In genomic region chr3:123706871-123707270, GRCh38 we compare ENCODE assay signal across 23 cellular contexts.
DNase-seq lines count a peak whose midpoint lies in the region; ATAC-seq, FAIRE-seq and TF ChIP-seq lines count a peak whose summit lies in the region.
"Had no signal": no experiment of that assay in that cellular context is flagged by ENCODE, and none has a peak within 500 bp of the region (broad histone marks: within the 10 kb centered on the region; RNA-seq: fewer than 3 reads in every experiment).

No MANE protein-coding gene starts in this region.

- no peak overlapping the region for H4K91ac ChIP-seq in IMR-90 (ENCODE audit: insufficient read depth, low read depth, low read length)

- intact Hi-C loops in IMR-90 (cut with micrococcal nuclease) = no loop called here
- intact Hi-C loops in testis (cut with DNase I; ENCODE audit: low total_unique reads) = no loop called here

- H4K8ac ChIP-seq in IMR-90 (ENCODE audit: low read depth in 2 of 2, low read length in 2 of 2) = no peak overlapping the region

- peak; percentile 26 for DNase-seq in IMR-90
- DNase-seq in astrocyte (ENCODE audit: low read depth) = peak; percentile 38
- DNase-seq in kidney tubule cell (ENCODE audit: low spot score) = peak; percentile 11
- DNase-seq in testis = peak; percentile 65
- no peak for DNase-seq in central memory CD4-positive, alpha-beta T cell
- no peak for DNase-seq in coronary artery (ENCODE audit: low spot score)
- DNase-seq in hypothalamus (lab: John Stamatoyannopoulos, UW) = no peak
- DNase-seq: CD4-positive, alpha-beta memory T cell; DMS153; GM23248; HCEC 1CT; MV-4-11; NCI-H1417; NCI-H187 treated with DMSO at 0.1 percent for 48 hours; NCI-H2227 treated with DMSO at 0.1 percent for 48 hours; NCI-H510A treated with DMSO at 0.1 percent for 48 hours; NCI-H774; OCI-M1; RPMI8226; SHP77 treated with DMSO at 0.1 percent for 48 hours had no signal

- peaks cover 14% of the 10 kb centered on the region for H3K36me3 Mint-ChIP-seq in astrocyte (ENCODE audit: low read depth, unreplicated experiment)
- H3K36me3 Mint-ChIP-seq: CD4-positive, alpha-beta memory T cell had no signal

- no peaks in the 10 kb centered on the region for H3K27me3 ChIP-seq in IMR-90 (ENCODE audit: control insufficient read depth, insufficient read depth, low read length)
- H3K27me3 ChIP-seq in astrocyte (ENCODE audit: insufficient read depth, low read length) = no peaks in the 10 kb centered on the region
- no peaks in the 10 kb centered on the region for H3K27me3 ChIP-seq in testis
- H3K27me3 ChIP-seq: BLaER1 had no signal

- ATAC-seq in IMR-90 (ENCODE audit: low read depth) = no peak

- H2BK120ac ChIP-seq in IMR-90 (ENCODE audit: low read depth, low read length) = no peak overlapping the region

- no peak for FAIRE-seq in astrocyte (lab: Jason Lieb, UNC)
- FAIRE-seq: GM12891, GM19239 had no signal

- H3K14ac ChIP-seq in IMR-90 (replicated peaks; ENCODE audit: low read depth, low read length) = no peak overlapping the region

- H2AFZ ChIP-seq in IMR-90 (replicated peaks; ENCODE audit: low read length, poor library complexity) (no peak overlapping the region), astrocyte (ENCODE audit: low read depth, low read length) (no peak overlapping the region)
- H2AFZ ChIP-seq: GM23248 had no signal

- no peak overlapping the region for H3K4ac ChIP-seq in IMR-90 (ENCODE audit: low read depth, low read length)

- no peak overlapping the region for H3K18ac ChIP-seq in IMR-90 (ENCODE audit: low read depth, low read length)

- no peak overlapping the region for H2AK5ac ChIP-seq in IMR-90 (ENCODE audit: low read depth, low read length)

- no peaks in the 10 kb centered on the region for H3K9me3 ChIP-seq in IMR-90 (ENCODE audit: control insufficient read depth, insufficient read depth, low read length)
- no peaks in the 10 kb centered on the region for H3K9me3 ChIP-seq in astrocyte (ENCODE audit: insufficient read depth, low read depth, low read length)
- no peaks in the 10 kb centered on the region for H3K9me3 ChIP-seq in testis
- H3K9me3 ChIP-seq: BLaER1 had no signal

- peaks cover 1% of the 10 kb centered on the region; the same call in 1 of the 2 replicates for H4K20me1 ChIP-seq in IMR-90 (ENCODE audit: insufficient read depth, low read length)
- no peaks in the 10 kb centered on the region for H4K20me1 ChIP-seq in astrocyte (ENCODE audit: insufficient read depth, low read length)
- H4K20me1 ChIP-seq: BLaER1 had no signal

- H3K36me3 ChIP-seq in IMR-90 (ENCODE audit: control insufficient read depth, insufficient read depth, low read length) (peaks cover 57% of the 10 kb centered on the region), astrocyte (ENCODE audit: insufficient read depth, low read length) (no peaks in the 10 kb centered on the region), testis (ENCODE audit: low read depth, missing control alignments) (no peaks in the 10 kb centered on the region)

- TF ChIP-seq RAD21 in IMR-90 (IDR thresholded peaks at IDR 0.05; ENCODE audit: low read length) = no peak

- no peak for TF ChIP-seq CTCF in IMR-90 (conservative IDR thresholded peaks at IDR 0.05; ENCODE audit: low read depth, low read length)
- no peak for TF ChIP-seq CTCF in astrocyte (IDR thresholded peaks at IDR 0.05; ENCODE audit: insufficient read depth, low read depth, low read length)
- TF ChIP-seq CTCF in testis (IDR thresholded peaks at IDR 0.05) = no peak
- TF ChIP-seq CTCF in coronary artery (IDR thresholded peaks at IDR 0.05) = no peak

- H3K79me2 ChIP-seq in astrocyte (ENCODE audit: insufficient read depth, low read length) = no peaks in the 10 kb centered on the region

- no peak overlapping the region for H3K4me3 Mint-ChIP-seq in astrocyte (ENCODE audit: unreplicated experiment)
- H3K4me3 Mint-ChIP-seq: CD4-positive, alpha-beta memory T cell had no signal

- H3K56ac ChIP-seq in IMR-90 (ENCODE audit: extremely low read depth, insufficient read depth, low read length) = no peak overlapping the region

- no peaks in the 10 kb centered on the region for H3K9me3 Mint-ChIP-seq in astrocyte (ENCODE audit: unreplicated experiment)
- H3K9me3 Mint-ChIP-seq: CD4-positive, alpha-beta memory T cell had no signal

- H3K4me1 ChIP-seq in IMR-90 (ENCODE audit: control insufficient read depth, insufficient read depth, low read length) (peaks cover 14% of the 10 kb centered on the region), astrocyte (ENCODE audit: insufficient read depth, low read length) (peaks cover 13% of the 10 kb centered on the region), testis (peaks cover 43% of the 10 kb centered on the region)

- POLR2A ChIA-PET in IMR-90 (lab: Charles Lee; ENCODE audit: unreplicated experiment) = no interaction called here

- H3K79me1 ChIP-seq in IMR-90 (ENCODE audit: low read depth in 1 of 2, low read length in 2 of 2) = peaks cover 0 to 20% of the 10 kb centered on the region in 2 experiments; a peak in 2 of 4 replicates

- H3K4me1 Mint-ChIP-seq in astrocyte (ENCODE audit: low read depth, unreplicated experiment) = peaks cover 21% of the 10 kb centered on the region
- H3K4me1 Mint-ChIP-seq: CD4-positive, alpha-beta memory T cell had no signal

- no peak overlapping the region for H2BK15ac ChIP-seq in IMR-90 (ENCODE audit: low read depth, low read length)

- H3K9ac ChIP-seq in IMR-90 (ENCODE audit: low read depth, low read length) (no peak overlapping the region), astrocyte (ENCODE audit: low read length) (no peak overlapping the region)
- H3K9ac ChIP-seq: BLaER1, GM23248 had no signal

- H2BK20ac ChIP-seq in IMR-90 (ENCODE audit: low read depth, low read length) = no peak overlapping the region

- in situ Hi-C loops in IMR-90 (cut with MboI; ENCODE audit: low sequenced_read_pairs) = no loop called here

- H3K27ac Mint-ChIP-seq in astrocyte (ENCODE audit: unreplicated experiment) = no peak overlapping the region
- H3K27ac Mint-ChIP-seq: CD4-positive, alpha-beta memory T cell had no signal

- WGBS in IMR-90 (ENCODE audit: extremely low coverage in 2 of 2, insufficient read length in 1 of 2), 2 experiments = 91% methylated on average over 5 of the region's 8 CpGs; no CpG with 5 or more reads in 1 of the 2 experiments
- WGBS in testis, 2 donors = 72 to 85% methylated on average over 7 to 8 of the region's 8 CpGs

- dilution Hi-C loops in IMR-90 (cut with HindIII; ENCODE audit: low sequenced_read_pairs, unreplicated experiment) = no loop called here

- H3K27me3 Mint-ChIP-seq in astrocyte (ENCODE audit: low read depth, unreplicated experiment) = no peaks in the 10 kb centered on the region

- no peak overlapping the region for H2BK5ac ChIP-seq in IMR-90 (ENCODE audit: low read depth, low read length, poor library complexity, severe bottlenecking)

- TF ChIP-seq POLR2A in IMR-90 (IDR thresholded peaks at IDR 0.05; ENCODE audit: low read depth, low read length) (no peak), testis (IDR thresholded peaks at IDR 0.05) (no peak)

- no peak overlapping the region for H2AK9ac ChIP-seq in IMR-90 (replicated peaks; ENCODE audit: low read depth, low read length, poor library complexity)

- H3K4me2 ChIP-seq in IMR-90 (ENCODE audit: low read depth, low read length) (no peak overlapping the region), astrocyte (ENCODE audit: low read length) (no peak overlapping the region)
- H3K4me2 ChIP-seq: BLaER1 had no signal

- H4K5ac ChIP-seq in IMR-90 (ENCODE audit: low read depth, low read length) = no peak overlapping the region

- no peak overlapping the region for H3K23ac ChIP-seq in IMR-90 (ENCODE audit: low read depth, low read length)

- no peak overlapping the region for H3K4me3 ChIP-seq in IMR-90 (ENCODE audit: insufficient read depth, low read depth, low read length)
- no peak overlapping the region for H3K4me3 ChIP-seq in astrocyte (ENCODE audit: insufficient read depth, low read depth, low read length)
- H3K4me3 ChIP-seq in testis = no peak overlapping the region
- no peak overlapping the region for H3K4me3 ChIP-seq in coronary artery
- H3K4me3 ChIP-seq: BLaER1, GM23248 had no signal

- H3K27ac ChIP-seq in IMR-90 (ENCODE audit: insufficient read depth, low read length) = no peak overlapping the region
- H3K27ac ChIP-seq in astrocyte (ENCODE audit: low read depth, low read length) = no peak overlapping the region
- H3K27ac ChIP-seq in testis = peak overlapping the region in 1 of 2 donors; percentile 60
- no peak overlapping the region for H3K27ac ChIP-seq in coronary artery
- H3K27ac ChIP-seq: BLaER1, GM23248 had no signal

- peaks cover 15% of the 10 kb centered on the region for H3K9me1 ChIP-seq in IMR-90 (ENCODE audit: insufficient read depth, low read length)

- no TSS peak for BruUV-seq in IMR-90 (replicated peaks; lab: Mats Ljungman, UMichigan)

- CTCF ChIA-PET in IMR-90 (lab: Yijun Ruan, JAX) = interaction anchor here (0.6 kb wide), 1 partner anchor 63 kb away, joined by 6 read pairs; no protein-coding TSS in a partner anchor

TF ChIP-seq in IMR-90, 13 proteins besides CTCF, POLR2A, EP300 and RAD21:
- TF ChIP-seq NFE2L2 (IDR thresholded peaks at IDR 0.05; ENCODE audit: low read depth, low read length) (no peak), CHD1 (IDR thresholded peaks at IDR 0.05; ENCODE audit: low read depth, low read length) (no peak), SMC3 (IDR thresholded peaks at IDR 0.05; ENCODE audit: low read depth, low read length) (no peak), MAFK (IDR thresholded peaks at IDR 0.05; ENCODE audit: low read depth, low read length) (no peak), CEBPB (IDR thresholded peaks at IDR 0.05; ENCODE audit: low read depth, low read length) (no peak), MXI1 (IDR thresholded peaks at IDR 0.05; ENCODE audit: borderline replicate concordance, low read depth, low read length) (no peak)

Comparison
In these comparisons a context has a peak if more than half of its experiments do, and no peak if none do; other contexts are left out.
1. DNase-seq: peak in IMR-90 (single experiment), astrocyte (single experiment), kidney tubule cell (single experiment) and testis (single experiment); none in central memory CD4-positive, alpha-beta T cell (single experiment), coronary artery (single experiment) and hypothalamus (0 of 51).